In genomic region chr1:39902121-39902807, GRCh38 we compare ENCODE assay signal across 1 cellular context.
TF ChIP-seq lines count a peak whose summit lies in the region.

No MANE protein-coding gene starts in this region.

TF ChIP-seq in IMR-90, 13 proteins besides CTCF, POLR2A, EP300 and RAD21:
- peak; percentile 66 for TF ChIP-seq SMC3 (IDR thresholded peaks at IDR 0.05; ENCODE audit: low read depth, low read length)
- TF ChIP-seq NFE2L2 (IDR thresholded peaks at IDR 0.05; ENCODE audit: low read depth, low read length): no peak
